ENCODE assay signal across 9 cellular contexts in genomic region chr11:69297926-69298777, GRCh38. TPM values are rescaled to one million over a fixed set of nuclear protein-coding genes. Genes with fewer than 3 reads are reported as not detected.
DNase-seq lines count a peak whose midpoint lies in the region; ATAC-seq, FAIRE-seq and TF ChIP-seq lines count a peak whose summit lies in the region.
"Had no signal": no experiment of that assay in that cellular context is flagged by ENCODE, and none has a peak within 500 bp of the region (broad histone marks: within the 10 kb centered on the region; RNA-seq: fewer than 3 reads in every experiment).

No MANE protein-coding gene starts in this region.

- CTCF ChIA-PET in HepG2 (lab: Yijun Ruan, JAX; ENCODE audit: low intra/inter-chr PET ratio, low total read pairs), result no interaction called here

- H3K36me3 ChIP-seq in BLaER1 (no peaks in the 10 kb centered on the region), SJSA1 (no peaks in the 10 kb centered on the region), HepG2 (replicated peaks in 1 of 2; ENCODE audit: control insufficient read depth in 1 of 2, insufficient read depth in 2 of 2, low read length in 2 of 2) (no peaks in the 10 kb centered on the region), thoracic aorta (no peaks in the 10 kb centered on the region)

- FAIRE-seq in HepG2 (lab: Jason Lieb, UNC), result no peak

- no TSS peak for BruUV-seq in HepG2 (replicated peaks; lab: Mats Ljungman, UMichigan)

- H3K4me3 ChIP-seq in BLaER1 (peak overlapping the region; percentile 50), SJSA1 (no peak overlapping the region), HepG2 (replicated peaks in 1 of 3; ENCODE audit: insufficient read depth in 1 of 3, low read depth in 2 of 3, low read length in 3 of 3) (peak overlapping the region; percentile 9 to 60 (median 19); a peak in 5 of 6 replicates), thoracic aorta (peak overlapping the region; percentile 61)

- no peaks in the 10 kb centered on the region for H3K9me3 ChIP-seq in BLaER1
- no peaks in the 10 kb centered on the region for H3K9me3 ChIP-seq in SJSA1 (replicated peaks)
- no peaks in the 10 kb centered on the region for H3K9me3 ChIP-seq in HepG2 (ENCODE audit: low read length)
- H3K9me3 ChIP-seq in thoracic aorta, result no peaks in the 10 kb centered on the region

- H3K4me1 Mint-ChIP-seq in chondrocyte (ENCODE audit: low read depth), result peaks cover 72% of the 10 kb centered on the region

- intact Hi-C loops in HepG2 (cut with micrococcal nuclease; ENCODE audit: unreplicated experiment), result loop anchor here (2.0 to 10.0 kb wide), 2 partner anchors 343 to 1097 kb away; partner anchors contain the start of genes CCND1 and CTTN

- no peaks in the 10 kb centered on the region for H3K79me2 ChIP-seq in HepG2 (ENCODE audit: insufficient read depth, low read length)

- H3K4me1 ChIP-seq in BLaER1, result peaks cover 93% of the 10 kb centered on the region
- H3K4me1 ChIP-seq in SJSA1 (replicated peaks), result peaks cover 66% of the 10 kb centered on the region
- peaks cover 49% of the 10 kb centered on the region for H3K4me1 ChIP-seq in HepG2 (ENCODE audit: insufficient read depth, low read length)
- peaks cover 30 to 56% of the 10 kb centered on the region in 2 donors for H3K4me1 ChIP-seq in thoracic aorta (ENCODE audit: control insufficient read depth in 1 of 2, low read depth in 2 of 2)

- H4K20me1 ChIP-seq in BLaER1 (peaks cover 5% of the 10 kb centered on the region; the same call in 1 of the 2 replicates), HepG2 (ENCODE audit: insufficient read depth, low read length) (no peaks in the 10 kb centered on the region)

- H3K4me2 ChIP-seq in BLaER1 (peak overlapping the region; percentile 92), HepG2 (ENCODE audit: low read depth, low read length) (peak overlapping the region; percentile 62)

- TF ChIP-seq POLR2A in HepG2 (IDR thresholded peaks at IDR 0.05; ENCODE audit: insufficient read depth in 1 of 2, low read depth in 2 of 2, low read length in 2 of 2), result no peak

- H3K9me3 Mint-ChIP-seq in chondrocyte (ENCODE audit: low read depth), result peaks cover 2% of the 10 kb centered on the region

- peak; percentile 98 to 99 for DNase-seq in SJSA1 (ENCODE audit: low read depth in 1 of 2, low spot score in 2 of 2)
- peak; percentile 80 for DNase-seq in chondrocyte (ENCODE audit: low spot score)
- DNase-seq in HepG2 (ENCODE audit: low spot score), result peak; percentile 78
- peak; percentile 64 for DNase-seq in thoracic aorta (ENCODE audit: low spot score)
- no peak for DNase-seq in NCI-H1694 (lab: John Stamatoyannopoulos, UW)

- POLR2A ChIA-PET in HepG2 (lab: Yijun Ruan, JAX), result interaction anchor here (1.0 to 2.1 kb wide), 5 partner anchors 345 to 1026 kb away, joined by 3 to 7 read pairs (median 3); partner anchors contain the start of genes C11orf24 and LTO1

- TF ChIP-seq CTCF in chondrocyte (IDR thresholded peaks at IDR 0.05) (no peak), HepG2 (CRISPR knock-in tag; IDR thresholded peaks at IDR 0.05) (no peak), thoracic aorta (IDR thresholded peaks at IDR 0.05) (no peak)

- in situ Hi-C loops in HepG2 (cut with HindIII; ENCODE audit: extremely low pct_ligation_motif_present, low pct_unique_long_range_greater_than_20kb), result loop anchor here (10.0 kb wide), 1 partner anchor 173 kb away; no protein-coding TSS in a partner anchor

- peak overlapping the region; percentile 91 for H3K27ac Mint-ChIP-seq in chondrocyte (ENCODE audit: unreplicated experiment)

- H3K27me3 ChIP-seq in BLaER1 (no peaks in the 10 kb centered on the region), SJSA1 (replicated peaks) (no peaks in the 10 kb centered on the region), HepG2 (ENCODE audit: control insufficient read depth in 1 of 2, insufficient read depth in 2 of 2, low read length in 2 of 2) (no peaks in the 10 kb centered on the region), thoracic aorta (replicated peaks; ENCODE audit: insufficient read depth) (no peaks in the 10 kb centered on the region)

- no peaks in the 10 kb centered on the region for H3K27me3 Mint-ChIP-seq in chondrocyte (ENCODE audit: low read depth)

- TF ChIP-seq EP300 in HepG2 (IDR thresholded peaks at IDR 0.05; ENCODE audit: low read depth in 2 of 2, low read length in 2 of 2) (no peak; a peak in 1 of 4 replicates), HepG2 (CRISPR knock-in tag; IDR thresholded peaks at IDR 0.05; ENCODE audit: borderline replicate concordance) (no peak)

- H3K4me3 Mint-ChIP-seq in chondrocyte (ENCODE audit: unreplicated experiment), result no peak overlapping the region

- H3K9ac ChIP-seq in BLaER1 (peak overlapping the region; percentile 63), HepG2 (ENCODE audit: insufficient read depth, low read depth, low read length) (peak overlapping the region; percentile 39)

- WGBS in HepG2 (ENCODE audit: low lambda C conversion rate), result 59% methylated on average over 17 of the region's 26 CpGs

- peak; percentile 45 for ATAC-seq in GM19025 (IDR thresholded peaks at IDR 0.05; ENCODE audit: low read depth, unreplicated experiment)
- peak; percentile 32 for ATAC-seq in HG03378 (IDR thresholded peaks at IDR 0.05; ENCODE audit: unreplicated experiment)
- peak; percentile 31 for ATAC-seq in HepG2
- ATAC-seq in thoracic aorta (ENCODE audit: insufficient number of reproducible peaks, low FRiP score, low read depth), result peak; percentile 61

- H3K36me3 Mint-ChIP-seq in chondrocyte (ENCODE audit: low read depth), result no peaks in the 10 kb centered on the region

- no peak overlapping the region for H2AFZ ChIP-seq in HepG2 (ENCODE audit: low read length)

- no peak for TF ChIP-seq RAD21 in HepG2 (CRISPR knock-in tag; IDR thresholded peaks at IDR 0.05)

- H3K27ac ChIP-seq in BLaER1 (peak overlapping the region; percentile 90), SJSA1 (peak overlapping the region; percentile 94), HepG2 (ENCODE audit: extremely low read length, insufficient read depth, low read length) (no peak overlapping the region), thoracic aorta (peak overlapping the region; percentile 85 to 95)

TF ChIP-seq in HepG2, 621 proteins besides CTCF, POLR2A, EP300 and RAD21 (continues in another document):
- TF ChIP-seq RFX3 (CRISPR knock-in tag; IDR thresholded peaks at IDR 0.05), result no peak
- no peak for TF ChIP-seq EEA1 (CRISPR knock-in tag; IDR thresholded peaks at IDR 0.05; ENCODE audit: borderline replicate concordance)
- TF ChIP-seq ZBTB14 (CRISPR knock-in tag; IDR thresholded peaks at IDR 0.05), result no peak
- 0 out of 2 replicates have a peak, but pooled peaks have one; percentile 33 for TF ChIP-seq POGK (CRISPR knock-in tag; conservative IDR thresholded peaks at IDR 0.05)
- TF ChIP-seq NFIC (IDR thresholded peaks at IDR 0.05; ENCODE audit: low read length), result no peak
- 0 out of 2 replicates have a peak, but pooled peaks have one; percentile 50 for TF ChIP-seq ZNF605 (CRISPR knock-in tag; IDR thresholded peaks at IDR 0.05)
- 0 out of 2 replicates have a peak, but pooled peaks have one; percentile 31 for TF ChIP-seq ZNF34 (CRISPR knock-in tag; IDR thresholded peaks at IDR 0.05; ENCODE audit: borderline replicate concordance)
- no peak for TF ChIP-seq PHF21A (CRISPR knock-in tag; IDR thresholded peaks at IDR 0.05)

RNA-seq across cellular contexts. Expression of gene MYEOV, which starts 4.2 kb away (rescaled TPM):
- 3.4 and 5.3 TPM in 2 replicates for total RNA-seq in SJSA1 (2014; rRNA removed; shearing (Covaris generic))
- 0.87 TPM in 1 of 3 replicates, not detected in the others for total RNA-seq in chondrocyte
- total RNA-seq in HepG2 (2016; rRNA removed; fragmentation: Illumina TruSeq; extraction: Trizol), result 0.17 and 0.33 TPM in 2 replicates
- total RNA-seq in HepG2 (2016; cell fraction: cytosol; rRNA removed; fragmentation: Illumina TruSeq; extraction: Trizol; ENCODE audit: low read depth), result 0.40 TPM in 1 of 2 replicates, not detected in the other
- total RNA-seq in HepG2 (2016; cell fraction: insoluble cytoplasmic fraction; rRNA removed; fragmentation: Illumina TruSeq; extraction: Trizol), result 0.30 and 0.54 TPM in 2 replicates
- 0.28 and 0.34 TPM in 2 replicates for total RNA-seq in HepG2 (2016; cell fraction: membrane; rRNA removed; fragmentation: Illumina TruSeq; extraction: Trizol)
- 0.28 and 0.60 TPM in 2 replicates for total RNA-seq in HepG2 (2016; cell fraction: nucleus; rRNA removed; fragmentation: Illumina TruSeq; extraction: Trizol)
- polyA plus RNA-seq in HepG2 (2011; rRNA removed), result 1.6 and 1.8 TPM in 2 replicates
- polyA plus RNA-seq in HepG2 (2011; cell fraction: cytosol; rRNA removed), result 1.0 and 1.6 TPM in 2 replicates
- polyA plus RNA-seq in HepG2 (2011; cell fraction: nucleus; rRNA removed), result 1.6 and 2.7 TPM in 2 replicates
- 0.12 and 0.20 TPM in 2 replicates for polyA plus RNA-seq in HepG2 (2012)
- polyA plus RNA-seq in HepG2 (2016; cell fraction: cytosol; fragmentation: Illumina TruSeq; extraction: Trizol; ENCODE audit: low read depth), result 0.37 and 0.49 TPM in 2 replicates
- 0.14 and 0.45 TPM in 2 replicates for polyA plus RNA-seq in HepG2 (2016; cell fraction: insoluble cytoplasmic fraction; fragmentation: Illumina TruSeq; extraction: Trizol; ENCODE audit: low read depth)
- 0.34 and 0.61 TPM in 2 replicates for polyA plus RNA-seq in HepG2 (2016; cell fraction: membrane; fragmentation: Illumina TruSeq; extraction: Trizol; ENCODE audit: low read depth)
- polyA plus RNA-seq in HepG2 (2016; cell fraction: nucleus; fragmentation: Illumina TruSeq; extraction: Trizol; ENCODE audit: insufficient read depth, low read depth), result 0.39 TPM in 1 of 2 replicates, not detected in the other
- 0.58 and 2.6 TPM in 2 replicates for polyA minus RNA-seq in HepG2 (2011; rRNA and poly(A)+ RNA removed; ENCODE audit: low replicate concordance)
- 0.35 and 0.79 TPM in 2 replicates for polyA minus RNA-seq in HepG2 (2011; cell fraction: cytosol; rRNA and poly(A)+ RNA removed)
- polyA minus RNA-seq in HepG2 (2011; cell fraction: nucleus; rRNA and poly(A)+ RNA removed), result 1.8 and 1.9 TPM in 2 replicates
- 1 to 10 TPM; 1.1 to 1.3 TPM for total RNA-seq in thoracic aorta
- total RNA-seq: T-helper 1 cell treated with Interleukin-12 subunit alpha and Interleukin-12 subunit beta and Interleukin-4 antibody, amounts not matched to agents 30 ng/mL and 1 ng/mL, for 36 hours had no signal
